13 cellular contexts compared by ENCODE assay signal in genomic region chr12:57497223-57498142, GRCh38. TPM values are rescaled to one million over a fixed set of nuclear protein-coding genes. Genes with fewer than 3 reads are reported as not detected.
DNase-seq lines count a peak whose midpoint lies in the region; ATAC-seq and TF ChIP-seq lines count a peak whose summit lies in the region.
"Had no signal": no experiment of that assay in that cellular context is flagged by ENCODE, and none has a peak within 500 bp of the region (broad histone marks: within the 10 kb centered on the region; RNA-seq: fewer than 3 reads in every experiment).

No MANE protein-coding gene starts in this region.

- H3K9me3 Mint-ChIP-seq in stimulated activated naive CD8-positive, alpha-beta T cell treated with anti-CD3 and anti-CD28 coated beads, Interleukin-15, Interleukin-2, amounts not matched to agents 100 ng/mL and 50 ng/mL, for 24 hours = no peaks in the 10 kb centered on the region
- no peaks in the 10 kb centered on the region for H3K9me3 Mint-ChIP-seq in central memory CD8-positive, alpha-beta T cell
- no peaks in the 10 kb centered on the region for H3K9me3 Mint-ChIP-seq in type B pancreatic cell

- H3K4me3 Mint-ChIP-seq in stimulated activated naive CD8-positive, alpha-beta T cell treated with anti-CD3 and anti-CD28 coated beads, Interleukin-15, Interleukin-2, amounts not matched to agents 100 ng/mL and 50 ng/mL, for 24 hours = no peak overlapping the region
- no peak overlapping the region for H3K4me3 Mint-ChIP-seq in central memory CD8-positive, alpha-beta T cell
- H3K4me3 Mint-ChIP-seq in type B pancreatic cell = no peak overlapping the region

- H3K4me1 Mint-ChIP-seq in stimulated activated naive CD8-positive, alpha-beta T cell treated with anti-CD3 and anti-CD28 coated beads, Interleukin-15, Interleukin-2, amounts not matched to agents 100 ng/mL and 50 ng/mL, for 24 hours (ENCODE audit: low read depth) = peaks cover 9% of the 10 kb centered on the region
- H3K4me1 Mint-ChIP-seq in central memory CD8-positive, alpha-beta T cell = peaks cover 10% of the 10 kb centered on the region
- H3K4me1 Mint-ChIP-seq in type B pancreatic cell (ENCODE audit: unreplicated experiment) = no peaks in the 10 kb centered on the region

- no peak for ATAC-seq in stimulated activated naive CD8-positive, alpha-beta T cell treated with anti-CD3 and anti-CD28 coated beads, Interleukin-15, Interleukin-2, amounts not matched to agents 100 U/mL and 50 U/mL, for 24 hours
- ATAC-seq in central memory CD8-positive, alpha-beta T cell (replicated peaks; ENCODE audit: extremely low read depth, poor library complexity, severe bottlenecking) = no peak
- ATAC-seq: gastroesophageal sphincter had no signal

- H3K36me3 Mint-ChIP-seq in stimulated activated naive CD8-positive, alpha-beta T cell treated with anti-CD3 and anti-CD28 coated beads, Interleukin-15, Interleukin-2, amounts not matched to agents 100 ng/mL and 50 ng/mL, for 24 hours (ENCODE audit: low read depth) = peaks cover 67% of the 10 kb centered on the region
- peaks cover 62% of the 10 kb centered on the region for H3K36me3 Mint-ChIP-seq in central memory CD8-positive, alpha-beta T cell (ENCODE audit: insufficient read depth)
- H3K36me3 Mint-ChIP-seq in type B pancreatic cell = peaks cover 43% of the 10 kb centered on the region

- peak overlapping the region; percentile 14 for H3K27ac Mint-ChIP-seq in stimulated activated naive CD8-positive, alpha-beta T cell treated with anti-CD3 and anti-CD28 coated beads, Interleukin-15, Interleukin-2, amounts not matched to agents 100 ng/mL and 50 ng/mL, for 24 hours
- H3K27ac Mint-ChIP-seq in central memory CD8-positive, alpha-beta T cell (ENCODE audit: low read depth) = peak overlapping the region; percentile 2
- peak overlapping the region; percentile 7 for H3K27ac Mint-ChIP-seq in type B pancreatic cell

- no peak for TF ChIP-seq CTCF in type B pancreatic cell (conservative IDR thresholded peaks at IDR 0.05)

- H3K27me3 Mint-ChIP-seq in stimulated activated naive CD8-positive, alpha-beta T cell treated with anti-CD3 and anti-CD28 coated beads, Interleukin-15, Interleukin-2, amounts not matched to agents 100 ng/mL and 50 ng/mL, for 24 hours = no peaks in the 10 kb centered on the region
- H3K27me3 Mint-ChIP-seq in central memory CD8-positive, alpha-beta T cell = no peaks in the 10 kb centered on the region
- H3K27me3 Mint-ChIP-seq in type B pancreatic cell = no peaks in the 10 kb centered on the region

- intact Hi-C loops in posterior cingulate gyrus (cut with DNase I) = no loop called here

- DNase-seq in stimulated activated naive CD8-positive, alpha-beta T cell treated with anti-CD3 and anti-CD28 coated beads, Interleukin-15, Interleukin-2, amounts not matched to agents 100 U/mL and 50 U/mL, for 24 hours = no peak
- no peak for DNase-seq in central memory CD8-positive, alpha-beta T cell (ENCODE audit: low spot score in 2 of 2)
- DNase-seq in type B pancreatic cell (ENCODE audit: extremely low spot score, unreplicated experiment) (no peak), posterior cingulate gyrus (no peak), DMS 273 (lab: John Stamatoyannopoulos, UW; ENCODE audit: unreplicated experiment) (no peak)
- DNase-seq: aorta; effector CD4-positive, alpha-beta T cell; GOT3; midbrain; NCI-H2029; NK-92 treated with Interleukin-12 subunit alpha and Interleukin-12 subunit beta, amount 100 ng/mL, for 24 hours had no signal

RNA-seq across cellular contexts. Expression of gene MARS1, which starts 9.6 kb away (rescaled TPM):
- 200 and 211 TPM in 2 replicates for total RNA-seq in type B pancreatic cell (ENCODE audit: low replicate concordance)

RNA-seq across cellular contexts. Expression of gene ARHGAP9, which starts 17.8 kb away (rescaled TPM):
- total RNA-seq in type B pancreatic cell (ENCODE audit: low replicate concordance) = 0.52 and 1.8 TPM in 2 replicates

RNA-seq across cellular contexts. Expression of gene DDIT3, which starts 22.8 kb away (rescaled TPM):
- total RNA-seq in type B pancreatic cell (ENCODE audit: low replicate concordance) = 17.7 and 32.3 TPM in 2 replicates

RNA-seq across cellular contexts. Expression of gene MBD6, which starts 25.1 kb away (rescaled TPM):
- 87.5 and 94.7 TPM in 2 replicates for total RNA-seq in type B pancreatic cell (ENCODE audit: low replicate concordance)

RNA-seq across cellular contexts. Expression of gene GLI1, which starts 37.9 kb away (rescaled TPM):
- 3.5 and 22.7 TPM in 2 replicates for total RNA-seq in type B pancreatic cell (ENCODE audit: low replicate concordance)
